ENCODE assay signal across 22 cellular contexts in genomic region chr15:70086636-70087035, GRCh38. TPM values are rescaled to one million over a fixed set of nuclear protein-coding genes. Genes with fewer than 3 reads are reported as not detected.
DNase-seq lines count a peak whose midpoint lies in the region; ATAC-seq and TF ChIP-seq lines count a peak whose summit lies in the region.
"Had no signal": no experiment of that assay in that cellular context is flagged by ENCODE, and none has a peak within 500 bp of the region (broad histone marks: within the 10 kb centered on the region; RNA-seq: fewer than 3 reads in every experiment).

No MANE protein-coding gene starts in this region.

- H3K9me3 Mint-ChIP-seq in IgD-negative memory B cell, result no peaks in the 10 kb centered on the region
- H3K9me3 Mint-ChIP-seq: activated T-helper 1 cell treated with anti-CD3 and anti-CD28 coated beads, Interleukin-12 subunit alpha, Interleukin-12 subunit beta, Interleukin-2, Interleukin-4 antibody, amounts not matched to agents 30 ng/mL and 10 ng/mL and 1 ng/mL, durations not matched to agents 14 hours and 24 hours and 36 hours; CD8-positive, alpha-beta memory T cell; stimulated activated naive CD8-positive, alpha-beta T cell treated with anti-CD3 and anti-CD28 coated beads, Interleukin-15, Interleukin-2, amounts not matched to agents 100 ng/mL and 50 ng/mL, for 24 hours had no signal

- H3K4me3 Mint-ChIP-seq in IgD-negative memory B cell, result peak overlapping the region; percentile 5 to 81 (median 40)
- H3K4me3 Mint-ChIP-seq: activated T-helper 1 cell treated with anti-CD3 and anti-CD28 coated beads, Interleukin-12 subunit alpha, Interleukin-12 subunit beta, Interleukin-2, Interleukin-4 antibody, amounts not matched to agents 30 ng/mL and 10 ng/mL and 1 ng/mL, durations not matched to agents 14 hours and 24 hours and 36 hours; CD8-positive, alpha-beta memory T cell; stimulated activated naive CD8-positive, alpha-beta T cell treated with anti-CD3 and anti-CD28 coated beads, Interleukin-15, Interleukin-2, amounts not matched to agents 100 ng/mL and 50 ng/mL, for 24 hours had no signal

- H3K27ac ChIP-seq in Peyer's patch, result no peak overlapping the region
- H3K27ac ChIP-seq: hepatocyte, PC-9, SK-N-MC, VCaP had no signal

- intact Hi-C loops in mucosa of descending colon (cut with DNase I, micrococcal nuclease), result no loop called here

- H3K4me3 ChIP-seq in Peyer's patch (no peak overlapping the region), mucosa of descending colon (no peak overlapping the region)
- H3K4me3 ChIP-seq: hepatocyte, PC-9, SK-N-MC had no signal

- peaks cover 0 to 51% (median 0%) of the 10 kb centered on the region in 3 donors for H3K36me3 ChIP-seq in Peyer's patch
- peaks cover 3% of the 10 kb centered on the region for H3K36me3 ChIP-seq in mucosa of descending colon (ENCODE audit: low read depth)

- no peak for TF ChIP-seq POLR2A in Peyer's patch (IDR thresholded peaks at IDR 0.05)

- ATAC-seq in left lobe of liver, result peak; percentile 51
- no peak for ATAC-seq in HG03520 (IDR thresholded peaks at IDR 0.05; ENCODE audit: unreplicated experiment)
- ATAC-seq in mucosa of descending colon, result no peak

- H3K27me3 ChIP-seq in Peyer's patch, result no peaks in the 10 kb centered on the region
- H3K27me3 ChIP-seq: hepatocyte had no signal

- no peak for TF ChIP-seq CTCF in Peyer's patch (IDR thresholded peaks at IDR 0.05)
- no peak for TF ChIP-seq CTCF in mucosa of descending colon (IDR thresholded peaks at IDR 0.05)

- H3K9me3 ChIP-seq in Peyer's patch, result no peaks in the 10 kb centered on the region
- no peaks in the 10 kb centered on the region for H3K9me3 ChIP-seq in mucosa of descending colon

- H3K27ac Mint-ChIP-seq in IgD-negative memory B cell, result peak overlapping the region; percentile 21 to 90 (median 63)
- H3K27ac Mint-ChIP-seq: activated T-helper 1 cell treated with anti-CD3 and anti-CD28 coated beads, Interleukin-12 subunit alpha, Interleukin-12 subunit beta, Interleukin-2, Interleukin-4 antibody, amounts not matched to agents 30 ng/mL and 10 ng/mL and 1 ng/mL, durations not matched to agents 14 hours and 24 hours and 36 hours; stimulated activated naive CD8-positive, alpha-beta T cell treated with anti-CD3 and anti-CD28 coated beads, Interleukin-15, Interleukin-2, amounts not matched to agents 100 ng/mL and 50 ng/mL, for 24 hours had no signal

- DNase-seq in AML-193 (lab: John Stamatoyannopoulos, UW) (peak; percentile 28 to 36), Peyer's patch (peak in 2 of 3 donors; percentile 64 to 65), left lobe of liver (ENCODE audit: low spot score) (no peak), mucosa of descending colon (no peak), NCI-H2107 treated with DMSO at 0.1 percent for 48 hours (lab: John Stamatoyannopoulos, UW; ENCODE audit: unreplicated experiment) (no peak)
- DNase-seq in stimulated activated CD4-positive, alpha-beta T cell treated with anti-CD3 and anti-CD28 coated beads, Interleukin-4, amount 100 ng/mL, for 24 hours, result no peak
- DNase-seq: ACHN; activated CD4-positive, alpha-beta T cell treated with anti-CD3 and anti-CD28 coated beads, Interleukin-2, amount 50 U/mL, for 48 hours; DMS79 treated with DMSO at 0.1 percent for 48 hours; kidney; mesendoderm; NCI-H2029; NCI-H510A treated with DMSO at 0.1 percent for 48 hours; PC-9 had no signal

- peaks cover 0 to 40% (median 22%) of the 10 kb centered on the region in 4 donors for H3K4me1 ChIP-seq in Peyer's patch
- peaks cover 33% of the 10 kb centered on the region for H3K4me1 ChIP-seq in mucosa of descending colon (ENCODE audit: low read depth)

- H3K27me3 Mint-ChIP-seq in IgD-negative memory B cell, result no peaks in the 10 kb centered on the region
- H3K27me3 Mint-ChIP-seq: CD8-positive, alpha-beta memory T cell; stimulated activated naive CD8-positive, alpha-beta T cell treated with anti-CD3 and anti-CD28 coated beads, Interleukin-15, Interleukin-2, amounts not matched to agents 100 ng/mL and 50 ng/mL, for 24 hours had no signal

- H3K36me3 Mint-ChIP-seq in IgD-negative memory B cell, result peaks cover 5% of the 10 kb centered on the region

- peaks cover 70 to 76% (median 71%) of the 10 kb centered on the region in 3 donors for H3K4me1 Mint-ChIP-seq in IgD-negative memory B cell

RNA-seq across cellular contexts. Expression of gene TLE3, which starts 11.1 kb away (rescaled TPM):
- polyA plus RNA-seq in IgD-negative memory B cell, result 88.7 TPM
- total RNA-seq in Peyer's patch, result 100 to 1,000 TPM; 130 to 176 (median 140) TPM
- 7.0 TPM for total RNA-seq in left lobe of liver
- total RNA-seq in mucosa of descending colon, result 100 to 1,000 TPM in 2 of 3 donors, 10 to 100 TPM in 1; 77.6 to 123 (median 103) TPM

Comparison
In these comparisons a context has a peak if more than half of its experiments do, and no peak if none do; other contexts are left out.
1. DNase-seq: peak in AML-193 (2 of 2) and Peyer's patch (2 of 3); none in left lobe of liver (single experiment), stimulated activated CD4-positive, alpha-beta T cell treated with anti-CD3 and anti-CD28 coated beads, Interleukin-4, amount 100 ng/mL, for 24 hours (single experiment), mucosa of descending colon (0 of 3) and NCI-H2107 treated with DMSO at 0.1 percent for 48 hours (single experiment).